Comparison of ENCODE assay signal across 14 cellular contexts in genomic region chr1:199272107-199272506, GRCh38.
DNase-seq lines count a peak whose midpoint lies in the region; ATAC-seq, FAIRE-seq and TF ChIP-seq lines count a peak whose summit lies in the region.
"Had no signal": no experiment of that assay in that cellular context is flagged by ENCODE, and none has a peak within 500 bp of the region (broad histone marks: within the 10 kb centered on the region; RNA-seq: fewer than 3 reads in every experiment).

No MANE protein-coding gene starts in this region.

- H3K27me3 ChIP-seq in pancreas = no peaks in the 10 kb centered on the region
- H3K27me3 ChIP-seq: dorsolateral prefrontal cortex, neural progenitor cell, stomach had no signal

- peak overlapping the region in 2 of 4 donors; percentile 19 to 50 for H3K27ac ChIP-seq in pancreas
- H3K27ac ChIP-seq: dorsolateral prefrontal cortex, neural progenitor cell had no signal

- intact Hi-C loops in pancreas (cut with DNase I) = no loop called here

- H3K4me3 ChIP-seq in epithelial cell of proximal tubule (ENCODE audit: low read depth, low read length) (no peak overlapping the region), pancreas (no peak overlapping the region)
- H3K4me3 ChIP-seq: dorsolateral prefrontal cortex, K562, neural progenitor cell, stomach had no signal

- ATAC-seq in pancreas = peak; percentile 21 to 50 (median 36)
- ATAC-seq in GM21529 (IDR thresholded peaks at IDR 0.05; ENCODE audit: unreplicated experiment) = no peak
- no peak for ATAC-seq in GM21619 (IDR thresholded peaks at IDR 0.05; ENCODE audit: unreplicated experiment)
- no peak for ATAC-seq in GM18868 (IDR thresholded peaks at IDR 0.05; ENCODE audit: unreplicated experiment)
- ATAC-seq: K562 had no signal

- H3K36me3 ChIP-seq in pancreas = no peaks in the 10 kb centered on the region
- H3K36me3 ChIP-seq: neural progenitor cell, stomach had no signal

- DNase-seq in D721Med (ENCODE audit: insufficient read length, low spot score) = no peak
- DNase-seq in NCI-H226 = peak; percentile 67
- peak; percentile 60 for DNase-seq in epithelial cell of proximal tubule (ENCODE audit: low read depth)
- DNase-seq in pancreas = no peak
- DNase-seq in ecto neural progenitor cell (ENCODE audit: low spot score) = no peak
- DNase-seq: activated CD4-positive, alpha-beta T cell treated with anti-CD3 and anti-CD28 coated beads, Interleukin-2, amount 50 U/mL, for 1 hour; stimulated activated CD4-positive, alpha-beta T cell treated with anti-CD3 and anti-CD28 coated beads, Interleukin-2, amount 100 ng/mL, for 48 hours had no signal

- WGBS in pancreas, 2 donors = 6 to 9% methylated on average over 3 of the region's 3 CpGs

- peaks cover 11 to 28% (median 20%) of the 10 kb centered on the region in 3 donors for H3K4me1 ChIP-seq in pancreas
- H3K4me1 ChIP-seq: neural progenitor cell had no signal

- TF ChIP-seq CTCF in D721Med (IDR thresholded peaks at IDR 0.05; ENCODE audit: insufficient read depth, missing control alignments) = no peak
- no peak for TF ChIP-seq CTCF in epithelial cell of proximal tubule (conservative IDR thresholded peaks at IDR 0.05; ENCODE audit: low read depth, low read length)
- TF ChIP-seq CTCF in pancreas (IDR thresholded peaks at IDR 0.05) = no peak

- H3K9me3 ChIP-seq in pancreas = no peaks in the 10 kb centered on the region
- H3K9me3 ChIP-seq: stomach had no signal

- FAIRE-seq in D721Med (lab: Jason Lieb, UNC) (peak; percentile 21), pancreas (lab: Jason Lieb, UNC) (no peak)
- FAIRE-seq: K562 had no signal

Comparison
In these comparisons a context has a peak if more than half of its experiments do, and no peak if none do; other contexts are left out.
1. DNase-seq: peak in NCI-H226 (single experiment) and epithelial cell of proximal tubule (single experiment); none in D721Med (single experiment), pancreas (0 of 6) and ecto neural progenitor cell (single experiment).
2. ATAC-seq: peak in pancreas (4 of 4); none in GM21529 (single experiment), GM21619 (single experiment) and GM18868 (single experiment).